Comparison of ENCODE assay signal across 29 cellular contexts in the genomic region with DNA sequence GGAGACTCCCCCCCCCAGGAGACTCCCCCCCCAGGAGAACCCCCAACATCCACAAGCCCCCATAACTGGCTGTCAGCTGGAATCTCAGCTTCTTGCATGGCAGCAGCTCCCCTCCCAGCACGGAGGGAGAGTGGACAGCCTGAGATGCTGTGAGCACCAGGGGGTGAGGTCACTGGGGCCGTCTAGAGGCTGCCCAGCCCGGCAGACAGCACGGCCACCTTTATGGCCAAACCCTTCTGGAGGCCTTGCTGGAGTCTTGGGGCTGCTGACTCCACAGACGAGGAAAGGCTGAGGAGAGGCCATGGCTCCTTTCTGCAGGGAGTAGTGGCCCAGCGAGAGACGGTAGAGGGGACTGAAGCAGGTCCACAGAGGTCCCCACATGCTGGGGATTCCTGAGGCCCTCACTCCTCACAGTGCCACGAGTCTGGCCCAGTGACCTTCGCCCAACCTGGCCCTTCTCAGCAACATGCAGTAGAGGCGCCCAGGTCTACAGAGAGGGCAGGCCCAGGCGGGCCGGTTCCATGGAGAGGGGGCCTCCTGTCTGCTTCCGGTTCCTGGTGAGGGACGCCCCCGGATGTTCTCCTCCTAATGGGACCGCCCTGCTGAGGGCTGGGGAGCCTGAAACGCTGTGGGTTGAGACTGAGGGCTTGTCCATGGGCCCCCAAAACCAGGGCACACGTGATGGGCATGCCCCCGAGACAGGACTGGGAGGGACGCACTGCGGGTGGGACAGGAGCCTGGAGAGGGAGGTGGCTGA.
DNase-seq lines count a peak whose midpoint lies in the region; ATAC-seq, FAIRE-seq and TF ChIP-seq lines count a peak whose summit lies in the region.
"Had no signal": no experiment of that assay in that cellular context is flagged by ENCODE, and none has a peak within 500 bp of the region (broad histone marks: within the 10 kb centered on the region; RNA-seq: fewer than 3 reads in every experiment).

No MANE protein-coding gene starts in this region.

- H3K4me3 ChIP-seq in A549 (no peak overlapping the region), DND-41 (ENCODE audit: low read depth in 1 of 2, low read length in 2 of 2) (no peak overlapping the region), RWPE2 (ENCODE audit: severe bottlenecking) (no peak overlapping the region), mesendoderm (ENCODE audit: low read length) (no peak overlapping the region)
- H3K4me3 ChIP-seq: lower lobe of right lung, MG63, mucosa of descending colon, thoracic aorta had no signal

- no peak overlapping the region for H2BK120ac ChIP-seq in mesendoderm (ENCODE audit: low read depth, low read length)

- no peaks in the 10 kb centered on the region for H3K27me3 ChIP-seq in DND-41 (ENCODE audit: insufficient read depth, low read length, poor library complexity)
- H3K27me3 ChIP-seq in RWPE2 (ENCODE audit: insufficient read depth, poor library complexity, severe bottlenecking): no peaks in the 10 kb centered on the region
- no peaks in the 10 kb centered on the region for H3K27me3 ChIP-seq in mesendoderm (ENCODE audit: insufficient read depth, low read length, poor library complexity)
- H3K27me3 ChIP-seq: MG63 had no signal

- POLR2A ChIA-PET in A549 (lab: Yijun Ruan, JAX): no interaction called here

- 77% methylated on average over 3 of the region's 21 CpGs for WGBS in A549 (ENCODE audit: missing lambda C conversion rate)
- no CpG with 5 or more reads among the region's 21 CpGs for WGBS in mesendoderm (ENCODE audit: extremely low coverage, insufficient coverage, low lambda C conversion rate)

- ATAC-seq in A549 (peak; percentile 40 to 58; a peak in 3 of 6 replicates), DND-41 (ENCODE audit: insufficient read depth, low read depth) (peak; percentile 24; the same call in 1 of the 3 replicates), RWPE2 (ENCODE audit: low read depth) (peak; percentile 14; the same call in 1 of the 3 replicates), HG02763 (IDR thresholded peaks at IDR 0.05; ENCODE audit: unreplicated experiment) (no peak), GM19455 (IDR thresholded peaks at IDR 0.05; ENCODE audit: unreplicated experiment) (no peak)
- ATAC-seq: lower lobe of right lung; mucosa of descending colon; stimulated activated naive B cell treated with anti-CD40 and anti-IgM and Interleukin-4, amounts not matched to agents 10 μg/mL and 1 μg/mL and 100 μg/mL, for 72 hours; T-helper 17 cell had no signal

- H3K36me3 ChIP-seq in DND-41 (ENCODE audit: insufficient read depth, low read length) (no peaks in the 10 kb centered on the region), RWPE2 (ENCODE audit: low read depth) (no peaks in the 10 kb centered on the region), mesendoderm (ENCODE audit: control insufficient read depth, insufficient read depth, low read length) (no peaks in the 10 kb centered on the region)
- H3K36me3 ChIP-seq: lower lobe of right lung, MG63, thoracic aorta had no signal

- TF ChIP-seq EP300 in A549 (IDR thresholded peaks at IDR 0.05): no peak

- H3K27ac ChIP-seq in A549 (no peak overlapping the region), DND-41 (ENCODE audit: low read length) (no peak overlapping the region), RWPE2 (ENCODE audit: poor library complexity, severe bottlenecking) (no peak overlapping the region), mesendoderm (ENCODE audit: low read depth, low read length) (no peak overlapping the region)
- H3K27ac ChIP-seq: C4-2B, lower lobe of right lung, thoracic aorta had no signal

- H2AK5ac ChIP-seq in mesendoderm (ENCODE audit: low read length): no peak overlapping the region

- DNase-seq in A549 (ENCODE audit: low read depth in 1 of 2, low spot score in 1 of 2) (peak in 1 of 2 experiments; percentile 10), DND-41 (no peak), RWPE2 (ENCODE audit: low spot score) (no peak), mesendoderm (peak; percentile 21), HUDEP-2 (lab: John Stamatoyannopoulos, UW; ENCODE audit: unreplicated experiment in 76 of 76) (no peak), retina (no peak)
- DNase-seq: activated CD4-positive, alpha-beta memory T cell treated with anti-CD3 and anti-CD28 coated beads, Interleukin-2, amount 10 ng/mL, durations not matched to agents 7 days and 5 days; activated CD4-positive, CD25-positive, alpha-beta regulatory T cell treated with anti-CD3 and anti-CD28 coated beads, Interleukin-2, amount 50 U/mL, for 72 hours; activated effector memory CD4-positive, alpha-beta T cell treated with anti-CD3 and anti-CD28 coated beads, Interleukin-2, amount 50 U/mL, for 16 hours; Calu3; cerebellar nuclear complex; DMS79 treated with DMSO at 0.1 percent for 48 hours; GOT3; hypothalamus; immature natural killer cell; KG1; lower lobe of right lung; MG63; NCI-H1105 treated with DMSO at 0.1 percent for 48 hours; NCI-H1930; NCI-H526; stimulated activated naive B cell treated with anti-CD40 and anti-IgM and Interleukin-4, amounts not matched to agents 10 μg/mL and 1 μg/mL and 100 μg/mL, for 72 hours; T-helper 17 cell had no signal

- H3K4ac ChIP-seq in mesendoderm (ENCODE audit: low read depth, low read length): no peak overlapping the region

- no peak overlapping the region for H2BK15ac ChIP-seq in mesendoderm (replicated peaks; ENCODE audit: low read depth)

- H4K8ac ChIP-seq in mesendoderm (ENCODE audit: low read depth, low read length): no peak overlapping the region

- CTCF ChIA-PET in A549 (lab: Yijun Ruan, JAX): no interaction called here

- peak overlapping the region; percentile 25 for H3K56ac ChIP-seq in mesendoderm (ENCODE audit: low read length)

- no peak overlapping the region for H2AFZ ChIP-seq in DND-41 (ENCODE audit: low read depth, low read length)

- TF ChIP-seq RAD21 in A549 (conservative IDR thresholded peaks at IDR 0.05 in 1 of 2, IDR thresholded peaks at IDR 0.05 in 1 of 2): no peak

- no peak overlapping the region for H3K4me2 ChIP-seq in A549
- H3K4me2 ChIP-seq in DND-41 (ENCODE audit: insufficient read depth, low read length): no peak overlapping the region
- H3K4me2 ChIP-seq in mesendoderm (ENCODE audit: low read length): no peak overlapping the region

- H3K9me3 ChIP-seq in A549: no peaks in the 10 kb centered on the region
- no peaks in the 10 kb centered on the region for H3K9me3 ChIP-seq in DND-41 (ENCODE audit: insufficient read depth, low read length, severe bottlenecking)
- no peaks in the 10 kb centered on the region for H3K9me3 ChIP-seq in RWPE2 (ENCODE audit: severe bottlenecking)
- H3K9me3 ChIP-seq: lower lobe of right lung, MG63, mucosa of descending colon, thoracic aorta had no signal

- H3K79me1 ChIP-seq in mesendoderm (ENCODE audit: low read length): no peaks in the 10 kb centered on the region

- H3K23ac ChIP-seq in mesendoderm (ENCODE audit: low read length): no peak overlapping the region

- no peak for TF ChIP-seq CTCF in A549 (IDR thresholded peaks at IDR 0.05)
- TF ChIP-seq CTCF in DND-41 (IDR thresholded peaks at IDR 0.05; ENCODE audit: borderline replicate concordance, extremely low read depth, low read length, poor library complexity, severe bottlenecking): no peak
- TF ChIP-seq CTCF in RWPE2 (IDR thresholded peaks at IDR 0.05; ENCODE audit: poor library complexity, severe bottlenecking): no peak

- no peak overlapping the region for H4K5ac ChIP-seq in mesendoderm (ENCODE audit: low read length)

- no peak overlapping the region for H3K9ac ChIP-seq in DND-41 (ENCODE audit: low read depth, low read length)
- no peak overlapping the region for H3K9ac ChIP-seq in mesendoderm (ENCODE audit: low read length)

- no peak for TF ChIP-seq POLR2A in A549 (IDR thresholded peaks at IDR 0.05; ENCODE audit: low read length)

- no peaks in the 10 kb centered on the region for H3K4me1 ChIP-seq in A549
- no peaks in the 10 kb centered on the region for H3K4me1 ChIP-seq in DND-41 (ENCODE audit: insufficient read depth, low read length)
- H3K4me1 ChIP-seq in RWPE2 (ENCODE audit: insufficient read depth, poor library complexity, severe bottlenecking): no peaks in the 10 kb centered on the region
- no peaks in the 10 kb centered on the region for H3K4me1 ChIP-seq in mesendoderm (ENCODE audit: control insufficient read depth, low read depth, low read length)
- H3K4me1 ChIP-seq: lower lobe of right lung had no signal

- FAIRE-seq in A549 (lab: Jason Lieb, UNC): no peak
- FAIRE-seq: endothelial cell of umbilical vein had no signal

- H2BK5ac ChIP-seq in mesendoderm (ENCODE audit: low read length): no peak overlapping the region

- H3K79me2 ChIP-seq in DND-41 (ENCODE audit: insufficient read depth, low read length) (no peaks in the 10 kb centered on the region), mesendoderm (ENCODE audit: control insufficient read depth, insufficient read depth, low read length) (no peaks in the 10 kb centered on the region)

- H4K20me1 ChIP-seq in DND-41 (ENCODE audit: insufficient read depth, low read length): no peaks in the 10 kb centered on the region; the same call in 1 of the 2 replicates

- H3K18ac ChIP-seq in mesendoderm (ENCODE audit: low read length): no peak overlapping the region

TF ChIP-seq in A549, 52 proteins besides CTCF, POLR2A, EP300 and RAD21 (continues in another document):
- TF ChIP-seq CBX8 (IDR thresholded peaks at IDR 0.05): no peak
- no peak for TF ChIP-seq CEBPB (IDR thresholded peaks at IDR 0.05)
- TF ChIP-seq ZNF302 (CRISPR knock-in tag; IDR thresholded peaks at IDR 0.05): no peak
- TF ChIP-seq, protein P1, sequence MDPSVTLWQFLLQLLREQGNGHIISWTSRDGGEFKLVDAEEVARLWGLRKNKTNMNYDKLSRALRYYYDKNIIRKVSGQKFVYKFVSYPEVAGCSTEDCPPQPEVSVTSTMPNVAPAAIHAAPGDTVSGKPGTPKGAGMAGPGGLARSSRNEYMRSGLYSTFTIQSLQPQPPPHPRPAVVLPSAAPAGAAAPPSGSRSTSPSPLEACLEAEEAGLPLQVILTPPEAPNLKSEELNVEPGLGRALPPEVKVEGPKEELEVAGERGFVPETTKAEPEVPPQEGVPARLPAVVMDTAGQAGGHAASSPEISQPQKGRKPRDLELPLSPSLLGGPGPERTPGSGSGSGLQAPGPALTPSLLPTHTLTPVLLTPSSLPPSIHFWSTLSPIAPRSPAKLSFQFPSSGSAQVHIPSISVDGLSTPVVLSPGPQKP (IDR thresholded peaks at IDR 0.05; ENCODE audit: low read depth, low read length): no peak
- no peak for TF ChIP-seq ZSCAN20 (CRISPR knock-in tag; IDR thresholded peaks at IDR 0.05)
- TF ChIP-seq PHF8 (IDR thresholded peaks at IDR 0.05; ENCODE audit: borderline replicate concordance, low read depth): no peak
- no peak for TF ChIP-seq KDM1A (IDR thresholded peaks at IDR 0.05; ENCODE audit: low read depth)
- no peak for TF ChIP-seq HOXA7 (CRISPR knock-in tag; IDR thresholded peaks at IDR 0.05)
- no peak for TF ChIP-seq FOSL2 (IDR thresholded peaks at IDR 0.05)
- no peak for TF ChIP-seq FOSL2 (CRISPR knock-in tag; IDR thresholded peaks at IDR 0.05)
- TF ChIP-seq ZFP36 (IDR thresholded peaks at IDR 0.05; ENCODE audit: borderline replicate concordance, partially characterized antibody): no peak

Comparison
In these comparisons a context has a peak if more than half of its experiments do, and no peak if none do; other contexts are left out.
1. ATAC-seq: peak in A549 (2 of 2), DND-41 (single experiment) and RWPE2 (single experiment); none in HG02763 (single experiment) and GM19455 (single experiment).